ENCODE assay signal across 8 cellular contexts in genomic region chr9:614421-614820, GRCh38.
DNase-seq lines count a peak whose midpoint lies in the region; ATAC-seq and TF ChIP-seq lines count a peak whose summit lies in the region.

No MANE protein-coding gene starts in this region.

- intact Hi-C loops in body of pancreas (cut with DNase I): no loop called here
- intact Hi-C loops in CD4-positive, alpha-beta T cell (cut with DNase I, micrococcal nuclease): loop anchor here in 1 of 2 experiments (2.0 kb wide), 3 partner anchors 148 to 394 kb away; no protein-coding TSS in a partner anchor

- no peaks in the 10 kb centered on the region for H3K4me1 Mint-ChIP-seq in CD4-positive, alpha-beta T cell (ENCODE audit: low read depth)

- CTCF ChIA-PET in CD4-positive, alpha-beta T cell (lab: Charles Lee): no interaction called here

- H3K4me3 Mint-ChIP-seq in CD4-positive, alpha-beta T cell: no peak overlapping the region

- TF ChIP-seq POLR2A in body of pancreas (IDR thresholded peaks at IDR 0.05): peak in 1 of 3 donors; percentile 1
- no peak for TF ChIP-seq POLR2A in suprapubic skin (IDR thresholded peaks at IDR 0.05)

- no peaks in the 10 kb centered on the region for H3K9me3 Mint-ChIP-seq in CD4-positive, alpha-beta T cell

- TF ChIP-seq CTCF in body of pancreas (IDR thresholded peaks at IDR 0.05) (no peak), kidney epithelial cell (IDR thresholded peaks at IDR 0.05; ENCODE audit: insufficient read depth, low read length, poor library complexity, severe bottlenecking) (no peak), suprapubic skin (IDR thresholded peaks at IDR 0.05) (no peak)
- no peak for TF ChIP-seq CTCF in CD4-positive, alpha-beta T cell (IDR thresholded peaks at IDR 0.05)

- H3K9me3 ChIP-seq in body of pancreas (no peaks in the 10 kb centered on the region), suprapubic skin (no peaks in the 10 kb centered on the region)
- H3K9me3 ChIP-seq in CD4-positive, alpha-beta T cell (ENCODE audit: control insufficient read depth, low read length): no peaks in the 10 kb centered on the region

- ATAC-seq in body of pancreas: peak; percentile 22
- ATAC-seq in CD4-positive, alpha-beta T cell (ENCODE audit: poor library complexity): no peak

- peak; percentile 15 for DNase-seq in HT1080 (ENCODE audit: low read depth)
- peak in 2 of 4 donors; percentile 29 to 52 for DNase-seq in body of pancreas
- peak; percentile 5 for DNase-seq in kidney epithelial cell (ENCODE audit: low read depth)
- no peak for DNase-seq in suprapubic skin (ENCODE audit: low spot score in 2 of 2)
- DNase-seq in hepatic stellate cell (ENCODE audit: low spot score): no peak
- no peak for DNase-seq in SHP77 (lab: John Stamatoyannopoulos, UW)
- no peak for DNase-seq in CD4-positive, alpha-beta T cell
- DNase-seq in LoVo (ENCODE audit: low spot score): no peak

- no peak overlapping the region for H3K4me3 ChIP-seq in body of pancreas
- H3K4me3 ChIP-seq in kidney epithelial cell (ENCODE audit: low read depth, low read length): no peak overlapping the region
- H3K4me3 ChIP-seq in suprapubic skin: no peak overlapping the region

- POLR2A ChIA-PET in CD4-positive, alpha-beta T cell (lab: Charles Lee): no interaction called here

- H3K36me3 Mint-ChIP-seq in CD4-positive, alpha-beta T cell (ENCODE audit: low read depth): no peaks in the 10 kb centered on the region

- 34 to 38% methylated on average over 4 of the region's 4 CpGs for WGBS in body of pancreas, 2 donors
- 34% methylated on average over 4 of the region's 4 CpGs for WGBS in suprapubic skin

- H3K27me3 ChIP-seq in body of pancreas (no peaks in the 10 kb centered on the region), kidney epithelial cell (ENCODE audit: control insufficient read depth, insufficient read depth, low read length) (no peaks in the 10 kb centered on the region), suprapubic skin (no peaks in the 10 kb centered on the region)
- H3K27me3 ChIP-seq in CD4-positive, alpha-beta T cell (ENCODE audit: control insufficient read depth, insufficient read depth, low read length): no peaks in the 10 kb centered on the region

- H3K36me3 ChIP-seq in body of pancreas (replicated peaks in 1 of 2; ENCODE audit: insufficient read depth in 1 of 2, low read depth in 2 of 2): no peaks in the 10 kb centered on the region
- H3K36me3 ChIP-seq in kidney epithelial cell (ENCODE audit: control insufficient read depth, insufficient read depth, low read length): no peaks in the 10 kb centered on the region
- no peaks in the 10 kb centered on the region for H3K36me3 ChIP-seq in suprapubic skin

- H3K27ac ChIP-seq in body of pancreas: peak overlapping the region in 3 of 4 donors; percentile 46 to 74 (median 48)
- H3K27ac ChIP-seq in suprapubic skin: peak overlapping the region; percentile 28
- H3K27ac ChIP-seq in CD4-positive, alpha-beta T cell (ENCODE audit: low read depth, low read length): no peak overlapping the region

- H3K27me3 Mint-ChIP-seq in CD4-positive, alpha-beta T cell: no peaks in the 10 kb centered on the region

- H3K27ac Mint-ChIP-seq in CD4-positive, alpha-beta T cell: no peak overlapping the region

- no peak for TF ChIP-seq EP300 in suprapubic skin (IDR thresholded peaks at IDR 0.05)

- H3K4me1 ChIP-seq in body of pancreas: peaks cover 30% of the 10 kb centered on the region
- H3K4me1 ChIP-seq in suprapubic skin: peaks cover 38% of the 10 kb centered on the region

Comparison
In these comparisons a context has a peak if more than half of its experiments do, and no peak if none do; other contexts are left out.
1. DNase-seq: peak in HT1080 (single experiment) and kidney epithelial cell (single experiment); none in suprapubic skin (0 of 2), hepatic stellate cell (single experiment), SHP77 (0 of 2), CD4-positive, alpha-beta T cell (0 of 10) and LoVo (single experiment).